19 cellular contexts compared by ENCODE assay signal in genomic region chrX:49277520-49277799, GRCh38. TPM values are rescaled to one million over a fixed set of nuclear protein-coding genes. Genes with fewer than 3 reads are reported as not detected.
DNase-seq lines count a peak whose midpoint lies in the region; ATAC-seq and TF ChIP-seq lines count a peak whose summit lies in the region.
"Had no signal": no experiment of that assay in that cellular context is flagged by ENCODE, and none has a peak within 500 bp of the region (broad histone marks: within the 10 kb centered on the region; RNA-seq: fewer than 3 reads in every experiment).

No MANE protein-coding gene starts in this region.

- H3K9ac ChIP-seq in neural progenitor cell = no peak overlapping the region

- H3F3A ChIP-seq in neural progenitor cell (ENCODE audit: low read depth) = peaks cover 4% of the 10 kb centered on the region

- H3K27ac Mint-ChIP-seq in CD4-positive, alpha-beta memory T cell = peak overlapping the region; percentile 77 to 95 (median 89)
- peak overlapping the region; percentile 96 for H3K27ac Mint-ChIP-seq in activated T-helper 2 cell treated with anti-CD3 and anti-CD28 coated beads, Interferon-gamma antibody, Interleukin-2, Interleukin-4, amounts not matched to agents 10 μg/mL and 5 μg/mL and 100 μg/mL, durations not matched to agents 14 hours and 24 hours and 36 hours
- H3K27ac Mint-ChIP-seq in naive thymus-derived CD8-positive, alpha-beta T cell = peak overlapping the region; percentile 41 to 93 (median 87)
- H3K27ac Mint-ChIP-seq in neural progenitor cell = no peak overlapping the region
- H3K27ac Mint-ChIP-seq: mesothelial cell of epicardium had no signal

- TF ChIP-seq CTCF in neural progenitor cell (IDR thresholded peaks at IDR 0.05) (no peak), GM13977 (IDR thresholded peaks at IDR 0.05; ENCODE audit: extremely low read depth, insufficient read depth, missing control alignments) (no peak)

- H3K27me3 ChIP-seq in CD4-positive, alpha-beta memory T cell (ENCODE audit: insufficient read depth, low read length) = no peaks in the 10 kb centered on the region
- no peaks in the 10 kb centered on the region for H3K27me3 ChIP-seq in neural progenitor cell

- peaks cover 7 to 8% of the 10 kb centered on the region in 2 donors for H3K36me3 Mint-ChIP-seq in CD4-positive, alpha-beta memory T cell
- peaks cover 60% of the 10 kb centered on the region for H3K36me3 Mint-ChIP-seq in activated T-helper 2 cell treated with anti-CD3 and anti-CD28 coated beads, Interferon-gamma antibody, Interleukin-2, Interleukin-4, amounts not matched to agents 10 μg/mL and 5 μg/mL and 100 μg/mL, durations not matched to agents 14 hours and 24 hours and 36 hours (ENCODE audit: low read depth)
- H3K36me3 Mint-ChIP-seq in naive thymus-derived CD8-positive, alpha-beta T cell = peaks cover 0 to 4% (median 1%) of the 10 kb centered on the region in 3 donors
- H3K36me3 Mint-ChIP-seq in neural progenitor cell = no peaks in the 10 kb centered on the region

- H3K27me3 Mint-ChIP-seq in CD4-positive, alpha-beta memory T cell = no peaks in the 10 kb centered on the region
- H3K27me3 Mint-ChIP-seq in activated T-helper 2 cell treated with anti-CD3 and anti-CD28 coated beads, Interferon-gamma antibody, Interleukin-2, Interleukin-4, amounts not matched to agents 10 μg/mL and 5 μg/mL and 100 μg/mL, durations not matched to agents 14 hours and 24 hours and 36 hours (ENCODE audit: low read depth) = no peaks in the 10 kb centered on the region
- H3K27me3 Mint-ChIP-seq in naive thymus-derived CD8-positive, alpha-beta T cell = no peaks in the 10 kb centered on the region
- peaks cover 2% of the 10 kb centered on the region for H3K27me3 Mint-ChIP-seq in neural progenitor cell (ENCODE audit: insufficient read depth, low read depth)

- peak; percentile 38 to 39 for ATAC-seq in activated CD4-positive, CD25-positive, alpha-beta regulatory T cell treated with anti-CD3 and anti-CD28 coated beads, Interleukin-2, amount 50 U/mL, for 24 hours
- no peak for ATAC-seq in naive thymus-derived CD8-positive, alpha-beta T cell

- no peak for DNase-seq in activated CD4-positive, CD25-positive, alpha-beta regulatory T cell (lab: John Stamatoyannopoulos, UW)
- DNase-seq in CD4-positive, alpha-beta memory T cell = no peak
- DNase-seq in activated T-helper 2 cell treated with anti-CD3 and anti-CD28 coated beads, Interferon-gamma antibody, Interleukin-2, Interleukin-4, amounts not matched to agents 10 μg/mL and 5 μg/mL and 100 μg/mL, durations not matched to agents 14 hours and 24 hours and 36 hours (ENCODE audit: low spot score) = no peak
- peak in 2 of 10 donors; percentile 27 to 30 for DNase-seq in naive thymus-derived CD8-positive, alpha-beta T cell
- DNase-seq in neural progenitor cell (ENCODE audit: low spot score) (no peak), GM13977 (ENCODE audit: low spot score) (no peak), LoVo (ENCODE audit: low spot score) (no peak)
- DNase-seq: activated gamma-delta T cell treated with Interleukin-2 at 50 U/mL for 16 hours, Caco-2, left cardiac atrium, NCI-H2227 treated with DMSO at 0.1 percent for 48 hours, SHP77 treated with DMSO at 0.1 percent for 48 hours, small intestine, trophoblast cell had no signal

- POLR2A ChIA-PET in CD4-positive, alpha-beta memory T cell (lab: Charles Lee; ENCODE audit: partially characterized antibody) = interaction anchor here (1.3 to 3.4 kb wide), 4 partner anchors 10 to 32 kb away, joined by 3 to 14 read pairs (median 6); no protein-coding TSS in a partner anchor
- POLR2A ChIA-PET in naive thymus-derived CD8-positive, alpha-beta T cell (lab: Charles Lee) = interaction anchor here (0.7 to 1.2 kb wide), 3 partner anchors 8 to 88 kb away, joined by 3 to 5 read pairs (median 3); partner anchors contain the start of gene PPP1R3F

- no peak overlapping the region for H3K4me3 ChIP-seq in CD4-positive, alpha-beta memory T cell (ENCODE audit: low read length in 2 of 2)
- H3K4me3 ChIP-seq in neural progenitor cell = no peak overlapping the region

- no peak overlapping the region for H3K4me2 ChIP-seq in neural progenitor cell

- peaks cover 56 to 91% (median 74%) of the 10 kb centered on the region in 4 donors for H3K4me1 Mint-ChIP-seq in CD4-positive, alpha-beta memory T cell
- H3K4me1 Mint-ChIP-seq in activated T-helper 2 cell treated with anti-CD3 and anti-CD28 coated beads, Interferon-gamma antibody, Interleukin-2, Interleukin-4, amounts not matched to agents 10 μg/mL and 5 μg/mL and 100 μg/mL, durations not matched to agents 14 hours and 24 hours and 36 hours (ENCODE audit: low read depth) = peaks cover 68% of the 10 kb centered on the region
- peaks cover 38 to 82% (median 80%) of the 10 kb centered on the region in 4 donors for H3K4me1 Mint-ChIP-seq in naive thymus-derived CD8-positive, alpha-beta T cell
- H3K4me1 Mint-ChIP-seq in neural progenitor cell = peaks cover 9% of the 10 kb centered on the region

- no peaks in the 10 kb centered on the region for H3K9me3 Mint-ChIP-seq in CD4-positive, alpha-beta memory T cell
- no peaks in the 10 kb centered on the region for H3K9me3 Mint-ChIP-seq in activated T-helper 2 cell treated with anti-CD3 and anti-CD28 coated beads, Interferon-gamma antibody, Interleukin-2, Interleukin-4, amounts not matched to agents 10 μg/mL and 5 μg/mL and 100 μg/mL, durations not matched to agents 14 hours and 24 hours and 36 hours
- H3K9me3 Mint-ChIP-seq in naive thymus-derived CD8-positive, alpha-beta T cell = peaks cover 0 to 2% (median 0%) of the 10 kb centered on the region in 9 donors
- peaks cover 2% of the 10 kb centered on the region for H3K9me3 Mint-ChIP-seq in neural progenitor cell
- H3K9me3 Mint-ChIP-seq: IgD-negative memory B cell had no signal

- peaks cover 26% of the 10 kb centered on the region for H3K79me2 ChIP-seq in neural progenitor cell (ENCODE audit: low read depth)

- peak overlapping the region; percentile 17 for H3K27ac ChIP-seq in CD4-positive, alpha-beta memory T cell (ENCODE audit: low read depth, low read length)
- no peak overlapping the region for H3K27ac ChIP-seq in neural progenitor cell
- H3K27ac ChIP-seq: 22Rv1 had no signal

- H3K4me1 ChIP-seq in CD4-positive, alpha-beta memory T cell (ENCODE audit: insufficient read depth, low read length) = peaks cover 92% of the 10 kb centered on the region
- no peaks in the 10 kb centered on the region for H3K4me1 ChIP-seq in neural progenitor cell
- H3K4me1 ChIP-seq: Caco-2 had no signal

- intact Hi-C loops in CD4-positive, alpha-beta memory T cell (cut with micrococcal nuclease) = no loop called here
- intact Hi-C loops in activated T-helper 2 cell treated with anti-CD3 and anti-CD28 coated beads, Interferon-gamma antibody, Interleukin-2, Interleukin-4, amounts not matched to agents 10 μg/mL and 5 μg/mL and 100 μg/mL, durations not matched to agents 14 hours and 24 hours and 36 hours (cut with micrococcal nuclease) = no loop called here

- peaks cover 33% of the 10 kb centered on the region for H4K20me1 ChIP-seq in neural progenitor cell (ENCODE audit: low read depth)

- in situ Hi-C loops in GM13977 (cut with MboI; ENCODE audit: low pct_unique_long_range_greater_than_20kb, low sequenced_read_pairs, unreplicated experiment) = no loop called here

- peak overlapping the region in 7 of 8 donors; percentile 5 to 76 (median 52) for H3K4me3 Mint-ChIP-seq in CD4-positive, alpha-beta memory T cell
- peak overlapping the region; percentile 67 for H3K4me3 Mint-ChIP-seq in activated T-helper 2 cell treated with anti-CD3 and anti-CD28 coated beads, Interferon-gamma antibody, Interleukin-2, Interleukin-4, amounts not matched to agents 10 μg/mL and 5 μg/mL and 100 μg/mL, durations not matched to agents 14 hours and 24 hours and 36 hours (ENCODE audit: low read depth)
- H3K4me3 Mint-ChIP-seq in naive thymus-derived CD8-positive, alpha-beta T cell = peak overlapping the region; percentile 30 to 82 (median 65)
- no peak overlapping the region for H3K4me3 Mint-ChIP-seq in neural progenitor cell
- H3K4me3 Mint-ChIP-seq: mesothelial cell of epicardium had no signal

- CTCF ChIA-PET in CD4-positive, alpha-beta memory T cell (lab: Charles Lee; ENCODE audit: partially characterized antibody) = interaction anchor here (2.6 kb wide), 2 partner anchors 10 to 14 kb away, joined by 6 to 9 read pairs; no protein-coding TSS in a partner anchor

- H3K36me3 ChIP-seq in CD4-positive, alpha-beta memory T cell (ENCODE audit: insufficient read depth, low read length) = no peaks in the 10 kb centered on the region
- H3K36me3 ChIP-seq in neural progenitor cell = no peaks in the 10 kb centered on the region

- H2AFZ ChIP-seq in neural progenitor cell (replicated peaks) = no peak overlapping the region

- no peaks in the 10 kb centered on the region for H3K9me3 ChIP-seq in CD4-positive, alpha-beta memory T cell (ENCODE audit: control insufficient read depth in 1 of 2, low read length in 2 of 2)
- H3K9me3 ChIP-seq in neural progenitor cell (ENCODE audit: low read depth) = no peaks in the 10 kb centered on the region
- H3K9me3 ChIP-seq: Caco-2 had no signal

RNA-seq across cellular contexts. Expression of gene PPP1R3F, which starts 7.9 kb away (rescaled TPM):
- 10 to 100 TPM; 17.4 to 17.7 TPM for total RNA-seq in CD4-positive, alpha-beta memory T cell
- 10 to 100 TPM in 1 of 2 donors, 1 to 10 TPM in 1; 4.8 to 10.7 TPM for polyA plus RNA-seq in CD4-positive, alpha-beta memory T cell
- total RNA-seq in activated T-helper 2 cell treated with anti-CD3 and anti-CD28 coated beads, Interferon-gamma antibody, Interleukin-2, Interleukin-4, amounts not matched to agents 10 μg/mL and 5 μg/mL and 100 μg/mL, durations not matched to agents 14 hours and 24 hours and 36 hours = 7.9 and 10.1 TPM in 2 replicates
- 10 to 100 TPM; 14.8 to 21.8 TPM for total RNA-seq in naive thymus-derived CD8-positive, alpha-beta T cell
- 1 to 10 TPM; 6.7 to 9.7 (median 8.3) TPM for polyA plus RNA-seq in naive thymus-derived CD8-positive, alpha-beta T cell
- total RNA-seq in neural progenitor cell (ENCODE audit: low replicate concordance) = 5.6 and 21.2 TPM in 2 replicates

RNA-seq across cellular contexts. Expression of gene FOXP3, which starts 12.9 kb away (rescaled TPM):
- 1 to 10 TPM; 3.5 to 4.3 TPM for total RNA-seq in CD4-positive, alpha-beta memory T cell
- polyA plus RNA-seq in CD4-positive, alpha-beta memory T cell = 1 to 10 TPM in 1 of 2 donors, under 1 TPM in 1; 1.00 to 2.2 TPM
- total RNA-seq in activated T-helper 2 cell treated with anti-CD3 and anti-CD28 coated beads, Interferon-gamma antibody, Interleukin-2, Interleukin-4, amounts not matched to agents 10 μg/mL and 5 μg/mL and 100 μg/mL, durations not matched to agents 14 hours and 24 hours and 36 hours = 28.9 and 29.4 TPM in 2 replicates
- total RNA-seq in naive thymus-derived CD8-positive, alpha-beta T cell = under 1 TPM; 0.18 to 0.41 TPM
- polyA plus RNA-seq in naive thymus-derived CD8-positive, alpha-beta T cell = under 1 TPM in 2 of 3 donors, not detected in 1; 0.17 to 0.33 TPM
- total RNA-seq in neural progenitor cell (ENCODE audit: low replicate concordance) = 0.19 TPM in 1 of 2 replicates, not detected in the other
- total RNA-seq: left cardiac atrium had no signal

RNA-seq across cellular contexts. Expression of gene GAGE10, which starts 26.0 kb away (rescaled TPM):
- not detected for total RNA-seq in CD4-positive, alpha-beta memory T cell
- not detected for polyA plus RNA-seq in CD4-positive, alpha-beta memory T cell
- not detected in 2 replicates for total RNA-seq in activated T-helper 2 cell treated with anti-CD3 and anti-CD28 coated beads, Interferon-gamma antibody, Interleukin-2, Interleukin-4, amounts not matched to agents 10 μg/mL and 5 μg/mL and 100 μg/mL, durations not matched to agents 14 hours and 24 hours and 36 hours
- total RNA-seq in naive thymus-derived CD8-positive, alpha-beta T cell = 1 to 10 TPM in 1 of 2 experiments, not detected in 1; 1.0 TPM
- not detected for polyA plus RNA-seq in naive thymus-derived CD8-positive, alpha-beta T cell
- not detected in 2 replicates for total RNA-seq in neural progenitor cell (ENCODE audit: low replicate concordance)
- total RNA-seq: Caco-2, H1, left cardiac atrium, mesothelial cell of epicardium had no signal
- polyA plus RNA-seq: H1, IgD-negative memory B cell, small intestine had no signal

RNA-seq across cellular contexts. Expression of gene CCDC22, which starts 42.2 kb away (rescaled TPM):
- total RNA-seq in CD4-positive, alpha-beta memory T cell = 10 to 100 TPM; 27.1 to 27.7 TPM
- polyA plus RNA-seq in CD4-positive, alpha-beta memory T cell = 10 to 100 TPM; 22.6 to 33.1 TPM
- 30.2 and 32.0 TPM in 2 replicates for total RNA-seq in activated T-helper 2 cell treated with anti-CD3 and anti-CD28 coated beads, Interferon-gamma antibody, Interleukin-2, Interleukin-4, amounts not matched to agents 10 μg/mL and 5 μg/mL and 100 μg/mL, durations not matched to agents 14 hours and 24 hours and 36 hours
- 10 to 100 TPM; 27.4 to 27.9 TPM for total RNA-seq in naive thymus-derived CD8-positive, alpha-beta T cell
- polyA plus RNA-seq in naive thymus-derived CD8-positive, alpha-beta T cell = 10 to 100 TPM; 22.2 to 29.8 (median 25.2) TPM
- 10.3 and 20.3 TPM in 2 replicates for total RNA-seq in neural progenitor cell (ENCODE audit: low replicate concordance)

RNA-seq across cellular contexts. Expression of gene CACNA1F, which starts 44.3 kb away (rescaled TPM):
- 1 to 10 TPM; 1.2 to 1.3 TPM for total RNA-seq in CD4-positive, alpha-beta memory T cell
- under 1 TPM in 1 of 2 donors, not detected in 1; 0.03 TPM for polyA plus RNA-seq in CD4-positive, alpha-beta memory T cell
- 0.23 and 0.32 TPM in 2 replicates for total RNA-seq in activated T-helper 2 cell treated with anti-CD3 and anti-CD28 coated beads, Interferon-gamma antibody, Interleukin-2, Interleukin-4, amounts not matched to agents 10 μg/mL and 5 μg/mL and 100 μg/mL, durations not matched to agents 14 hours and 24 hours and 36 hours
- 1 to 10 TPM; 3.6 to 3.8 TPM for total RNA-seq in naive thymus-derived CD8-positive, alpha-beta T cell
- under 1 TPM in 1 of 3 donors, not detected in 2; 0.02 TPM for polyA plus RNA-seq in naive thymus-derived CD8-positive, alpha-beta T cell
- 1.1 and 4.9 TPM in 2 replicates for total RNA-seq in neural progenitor cell (ENCODE audit: low replicate concordance)
- polyA plus RNA-seq: IgD-negative memory B cell had no signal

Comparison
In these comparisons a context has a peak if more than half of its experiments do, and no peak if none do; other contexts are left out.
1. ATAC-seq: peak in activated CD4-positive, CD25-positive, alpha-beta regulatory T cell treated with anti-CD3 and anti-CD28 coated beads, Interleukin-2, amount 50 U/mL, for 24 hours (2 of 2); none in naive thymus-derived CD8-positive, alpha-beta T cell (0 of 2).